1 cellular context compared by ENCODE assay signal in genomic region chr20:62302341-62303048, GRCh38.
TF ChIP-seq lines count a peak whose summit lies in the region.

A gene with protein sequence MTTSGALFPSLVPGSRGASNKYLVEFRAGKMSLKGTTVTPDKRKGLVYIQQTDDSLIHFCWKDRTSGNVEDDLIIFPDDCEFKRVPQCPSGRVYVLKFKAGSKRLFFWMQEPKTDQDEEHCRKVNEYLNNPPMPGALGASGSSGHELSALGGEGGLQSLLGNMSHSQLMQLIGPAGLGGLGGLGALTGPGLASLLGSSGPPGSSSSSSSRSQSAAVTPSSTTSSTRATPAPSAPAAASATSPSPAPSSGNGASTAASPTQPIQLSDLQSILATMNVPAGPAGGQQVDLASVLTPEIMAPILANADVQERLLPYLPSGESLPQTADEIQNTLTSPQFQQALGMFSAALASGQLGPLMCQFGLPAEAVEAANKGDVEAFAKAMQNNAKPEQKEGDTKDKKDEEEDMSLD (plus strand): TSS chr20:62302997. CDS start chr20:62303569, 572 bp downstream.

TF ChIP-seq in K562, 482 proteins besides CTCF, POLR2A, EP300 and RAD21 (continued from another document and continues in another):
- TF ChIP-seq ZBTB17 (CRISPR knock-in tag; IDR thresholded peaks at IDR 0.05): no peak
- no peak for TF ChIP-seq CBX5 (IDR thresholded peaks at IDR 0.05; ENCODE audit: borderline replicate concordance, low read depth)
- TF ChIP-seq MAZ (CRISPR knock-in tag; conservative IDR thresholded peaks at IDR 0.05 in 1 of 2, IDR thresholded peaks at IDR 0.05 in 1 of 2): peak; percentile 81 to 84
- peak; percentile 23 for TF ChIP-seq ASH1L (IDR thresholded peaks at IDR 0.05; ENCODE audit: borderline replicate concordance, low read depth, partially characterized antibody)
- TF ChIP-seq SNIP1 (IDR thresholded peaks at IDR 0.05; ENCODE audit: low read depth): peak; percentile 70
- peak; percentile 15; the same call in 1 of the 2 replicates for TF ChIP-seq CGGBP1 (CRISPR knock-in tag; IDR thresholded peaks at IDR 0.05)
- TF ChIP-seq FOXK2 (conservative IDR thresholded peaks at IDR 0.05 in 1 of 2, IDR thresholded peaks at IDR 0.05 in 1 of 2; ENCODE audit: low read depth in 2 of 2): peak; percentile 68 to 73; a peak in 3 of 4 replicates
- TF ChIP-seq ARID1B (IDR thresholded peaks at IDR 0.05): no peak
- TF ChIP-seq RREB1 (CRISPR knock-in tag; IDR thresholded peaks at IDR 0.05): no peak
- 0 out of 2 replicates have a peak, but pooled peaks have one; percentile 19 for TF ChIP-seq ZKSCAN1 (IDR thresholded peaks at IDR 0.05; ENCODE audit: low read depth, low read length)
- TF ChIP-seq POLR2AphosphoS5 (IDR thresholded peaks at IDR 0.05; ENCODE audit: control insufficient read depth, insufficient read depth, low read depth, low read length): peak; percentile 73
- no peak for TF ChIP-seq HNRNPK (IDR thresholded peaks at IDR 0.05; ENCODE audit: low read depth, low read length, poor library complexity, severe bottlenecking)
- TF ChIP-seq RBM22 (IDR thresholded peaks at IDR 0.05; ENCODE audit: low read depth, low read length, poor library complexity, severe bottlenecking): peak; percentile 53
- 0 out of 2 replicates have a peak, but pooled peaks have one; percentile 11 for TF ChIP-seq POLR2H (tag; IDR thresholded peaks at IDR 0.05; ENCODE audit: low read depth)
- 0 out of 2 replicates have a peak, but pooled peaks have one; percentile 14 for TF ChIP-seq TEAD4 (IDR thresholded peaks at IDR 0.05; ENCODE audit: low read length)
- TF ChIP-seq TEAD4 (CRISPR knock-in tag; IDR thresholded peaks at IDR 0.05; ENCODE audit: borderline replicate concordance): no peak
- TF ChIP-seq TFE3 (CRISPR knock-in tag; IDR thresholded peaks at IDR 0.05): no peak
- no peak for TF ChIP-seq SNAPC5 (CRISPR knock-in tag; IDR thresholded peaks at IDR 0.05)
- TF ChIP-seq RCOR1 (IDR thresholded peaks at IDR 0.05; ENCODE audit: borderline replicate concordance in 1 of 2, low read depth in 2 of 2, low read length in 2 of 2): peak in 1 of 2 experiments; percentile 49; a peak in 1 of 4 replicates
- TF ChIP-seq RBM14 (IDR thresholded peaks at IDR 0.05; ENCODE audit: borderline replicate concordance, insufficient read depth, low read depth, low read length): 0 out of 2 replicates have a peak, but pooled peaks have one; percentile 71
- no peak for TF ChIP-seq IRF2 (CRISPR knock-in tag; IDR thresholded peaks at IDR 0.05)
- no peak for TF ChIP-seq NR1H2 (CRISPR knock-in tag; IDR thresholded peaks at IDR 0.05)
- TF ChIP-seq ZNF77 (CRISPR knock-in tag; IDR thresholded peaks at IDR 0.05): no peak
- TF ChIP-seq, protein P1, sequence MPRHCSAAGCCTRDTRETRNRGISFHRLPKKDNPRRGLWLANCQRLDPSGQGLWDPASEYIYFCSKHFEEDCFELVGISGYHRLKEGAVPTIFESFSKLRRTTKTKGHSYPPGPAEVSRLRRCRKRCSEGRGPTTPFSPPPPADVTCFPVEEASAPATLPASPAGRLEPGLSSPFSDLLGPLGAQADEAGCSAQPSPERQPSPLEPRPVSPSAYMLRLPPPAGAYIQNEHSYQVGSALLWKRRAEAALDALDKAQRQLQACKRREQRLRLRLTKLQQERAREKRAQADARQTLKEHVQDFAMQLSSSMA (CRISPR knock-in tag; IDR thresholded peaks at IDR 0.05): no peak
- peak; percentile 78 for TF ChIP-seq HCFC1 (IDR thresholded peaks at IDR 0.05; ENCODE audit: low read depth, low read length)
- no peak for TF ChIP-seq ZNF23 (CRISPR knock-in tag; IDR thresholded peaks at IDR 0.05)
- TF ChIP-seq ARNT (IDR thresholded peaks at IDR 0.05): no peak
- TF ChIP-seq C11orf30 (IDR thresholded peaks at IDR 0.05; ENCODE audit: low read depth): peak; percentile 95
- TF ChIP-seq MAFF (IDR thresholded peaks at IDR 0.05; ENCODE audit: low read length): peak; percentile 65; the same call in 1 of the 2 replicates
- TF ChIP-seq, protein P2, sequence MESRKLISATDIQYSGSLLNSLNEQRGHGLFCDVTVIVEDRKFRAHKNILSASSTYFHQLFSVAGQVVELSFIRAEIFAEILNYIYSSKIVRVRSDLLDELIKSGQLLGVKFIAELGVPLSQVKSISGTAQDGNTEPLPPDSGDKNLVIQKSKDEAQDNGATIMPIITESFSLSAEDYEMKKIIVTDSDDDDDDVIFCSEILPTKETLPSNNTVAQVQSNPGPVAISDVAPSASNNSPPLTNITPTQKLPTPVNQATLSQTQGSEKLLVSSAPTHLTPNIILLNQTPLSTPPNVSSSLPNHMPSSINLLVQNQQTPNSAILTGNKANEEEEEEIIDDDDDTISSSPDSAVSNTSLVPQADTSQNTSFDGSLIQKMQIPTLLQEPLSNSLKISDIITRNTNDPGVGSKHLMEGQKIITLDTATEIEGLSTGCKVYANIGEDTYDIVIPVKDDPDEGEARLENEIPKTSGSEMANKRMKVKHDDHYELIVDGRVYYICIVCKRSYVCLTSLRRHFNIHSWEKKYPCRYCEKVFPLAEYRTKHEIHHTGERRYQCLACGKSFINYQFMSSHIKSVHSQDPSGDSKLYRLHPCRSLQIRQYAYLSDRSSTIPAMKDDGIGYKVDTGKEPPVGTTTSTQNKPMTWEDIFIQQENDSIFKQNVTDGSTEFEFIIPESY (CRISPR knock-in tag; IDR thresholded peaks at IDR 0.05): peak; percentile 32; the same call in 1 of the 2 replicates
- no peak for TF ChIP-seq U2AF2 (optimal IDR thresholded peaks at IDR 0.05; ENCODE audit: low read depth, low read length)
- no peak for TF ChIP-seq ZNF174 (CRISPR knock-in tag; IDR thresholded peaks at IDR 0.05)
- peak; percentile 72 for TF ChIP-seq CREM (IDR thresholded peaks at IDR 0.05; ENCODE audit: low read depth)
- TF ChIP-seq, protein P3, sequence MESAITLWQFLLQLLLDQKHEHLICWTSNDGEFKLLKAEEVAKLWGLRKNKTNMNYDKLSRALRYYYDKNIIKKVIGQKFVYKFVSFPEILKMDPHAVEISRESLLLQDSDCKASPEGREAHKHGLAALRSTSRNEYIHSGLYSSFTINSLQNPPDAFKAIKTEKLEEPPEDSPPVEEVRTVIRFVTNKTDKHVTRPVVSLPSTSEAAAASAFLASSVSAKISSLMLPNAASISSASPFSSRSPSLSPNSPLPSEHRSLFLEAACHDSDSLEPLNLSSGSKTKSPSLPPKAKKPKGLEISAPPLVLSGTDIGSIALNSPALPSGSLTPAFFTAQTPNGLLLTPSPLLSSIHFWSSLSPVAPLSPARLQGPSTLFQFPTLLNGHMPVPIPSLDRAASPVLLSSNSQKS (CRISPR knock-in tag; IDR thresholded peaks at IDR 0.05): no peak
- TF ChIP-seq BCLAF1 (IDR thresholded peaks at IDR 0.05; ENCODE audit: borderline replicate concordance in 1 of 2, control insufficient read depth in 1 of 2, low read depth in 2 of 2, low read length in 1 of 2): 0 out of 4 replicates have a peak, but pooled peaks of 1 of the 2 experiments have one; percentile 44
- peak; percentile 68 for TF ChIP-seq JUND (IDR thresholded peaks at IDR 0.05; ENCODE audit: borderline replicate concordance, low read depth, low read length)
- no peak; the same call in 2 of the 3 replicates for TF ChIP-seq JUND (tag; IDR thresholded peaks at IDR 0.05; ENCODE audit: borderline replicate concordance, low read depth, low read length)
- no peak for TF ChIP-seq ZNF24 (IDR thresholded peaks at IDR 0.05)
- no peak for TF ChIP-seq ZNF12 (CRISPR knock-in tag; IDR thresholded peaks at IDR 0.05)
- peak; percentile 34 for TF ChIP-seq MYNN (IDR thresholded peaks at IDR 0.05)
- TF ChIP-seq MYNN (CRISPR knock-in tag; IDR thresholded peaks at IDR 0.05): no peak
- TF ChIP-seq ZNF212 (CRISPR knock-in tag; IDR thresholded peaks at IDR 0.05): no peak
- TF ChIP-seq ZNF766 (CRISPR knock-in tag; conservative IDR thresholded peaks at IDR 0.05): no peak
- TF ChIP-seq PHF8 (IDR thresholded peaks at IDR 0.05; ENCODE audit: borderline replicate concordance, low read length): peak; percentile 79; the same call in 1 of the 2 replicates
- TF ChIP-seq, protein P4, sequence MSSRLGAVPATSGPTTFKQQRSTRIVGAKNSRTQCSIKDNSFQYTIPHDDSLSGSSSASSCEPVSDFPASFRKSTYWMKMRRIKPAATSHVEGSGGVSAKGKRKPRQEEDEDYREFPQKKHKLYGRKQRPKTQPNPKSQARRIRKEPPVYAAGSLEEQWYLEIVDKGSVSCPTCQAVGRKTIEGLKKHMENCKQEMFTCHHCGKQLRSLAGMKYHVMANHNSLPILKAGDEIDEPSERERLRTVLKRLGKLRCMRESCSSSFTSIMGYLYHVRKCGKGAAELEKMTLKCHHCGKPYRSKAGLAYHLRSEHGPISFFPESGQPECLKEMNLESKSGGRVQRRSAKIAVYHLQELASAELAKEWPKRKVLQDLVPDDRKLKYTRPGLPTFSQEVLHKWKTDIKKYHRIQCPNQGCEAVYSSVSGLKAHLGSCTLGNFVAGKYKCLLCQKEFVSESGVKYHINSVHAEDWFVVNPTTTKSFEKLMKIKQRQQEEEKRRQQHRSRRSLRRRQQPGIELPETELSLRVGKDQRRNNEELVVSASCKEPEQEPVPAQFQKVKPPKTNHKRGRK (tag; IDR thresholded peaks at IDR 0.05): no peak
- TF ChIP-seq CSDE1 (IDR thresholded peaks at IDR 0.05): no peak
